In the genomic region with DNA sequence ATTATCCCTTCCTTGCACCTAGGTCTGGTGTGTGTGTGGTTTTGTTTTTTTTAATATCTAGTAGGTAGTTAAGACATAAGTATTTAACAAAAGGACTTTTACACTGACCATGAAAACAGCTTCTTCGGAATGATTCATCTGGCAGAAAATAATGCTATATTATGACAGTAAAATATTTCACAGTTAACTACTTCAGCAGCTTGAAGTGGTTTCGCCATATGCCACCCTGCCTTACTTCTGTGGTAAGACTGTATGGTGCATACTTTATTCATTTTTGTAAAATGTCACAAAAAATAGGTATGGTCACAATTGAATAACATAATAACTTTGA, we compare ENCODE assay signal across 1 cellular context.
A peak's percentile ranks its signal among the peaks of the same experiment; 100 is the strongest.
TF ChIP-seq lines count a peak whose summit lies in the region.

No MANE protein-coding gene starts in this region.

TF ChIP-seq in HEK293, 187 proteins besides CTCF, POLR2A, EP300 and RAD21 (continued from another document):
- TF ChIP-seq, protein P1, sequence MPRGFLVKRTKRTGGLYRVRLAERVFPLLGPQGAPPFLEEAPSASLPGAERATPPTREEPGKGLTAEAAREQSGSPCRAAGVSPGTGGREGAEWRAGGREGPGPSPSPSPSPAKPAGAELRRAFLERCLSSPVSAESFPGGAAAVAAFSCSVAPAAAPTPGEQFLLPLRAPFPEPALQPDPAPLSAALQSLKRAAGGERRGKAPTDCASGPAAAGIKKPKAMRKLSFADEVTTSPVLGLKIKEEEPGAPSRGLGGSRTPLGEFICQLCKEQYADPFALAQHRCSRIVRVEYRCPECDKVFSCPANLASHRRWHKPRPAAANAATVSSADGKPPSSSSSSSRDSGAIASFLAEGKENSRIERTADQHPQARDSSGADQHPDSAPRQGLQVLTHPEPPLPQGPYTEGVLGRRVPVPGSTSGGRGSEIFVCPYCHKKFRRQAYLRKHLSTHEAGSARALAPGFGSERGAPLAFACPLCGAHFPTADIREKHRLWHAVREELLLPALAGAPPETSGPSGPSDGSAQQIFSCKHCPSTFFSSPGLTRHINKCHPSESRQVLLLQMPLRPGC (tag by site-specific recombination; IDR thresholded peaks at IDR 0.05) = no peak
- TF ChIP-seq ZNF335 (tag by site-specific recombination; conservative IDR thresholded peaks at IDR 0.05) (peak; percentile 13; the same call in 1 of the 2 replicates), ZNF423 (tag by site-specific recombination; IDR thresholded peaks at IDR 0.05) (no peak), SCRT2 (tag by site-specific recombination; IDR thresholded peaks at IDR 0.05) (0 out of 2 replicates have a peak, but pooled peaks have one; percentile 2)
